ENCODE assay signal across 25 cellular contexts in the genomic region with DNA sequence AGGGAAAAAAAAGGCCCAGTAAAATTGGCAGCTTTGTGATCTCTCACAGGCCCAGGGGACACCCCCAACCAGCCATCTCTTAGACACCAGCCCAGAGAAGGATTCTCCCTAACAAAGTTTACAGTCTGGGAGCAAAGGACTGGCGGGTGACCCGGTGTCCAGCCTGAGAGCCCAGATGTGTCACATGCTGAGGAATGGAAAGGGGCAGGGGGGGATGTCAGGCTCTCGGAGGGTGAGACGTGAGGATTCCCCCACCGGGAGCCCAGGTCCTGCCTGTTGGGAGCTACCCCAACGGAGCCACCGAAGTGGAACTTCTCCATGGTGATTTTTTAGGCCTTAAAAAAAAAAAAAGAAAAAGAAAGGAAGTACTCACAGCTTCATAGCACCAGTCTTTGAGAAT. TPM values are rescaled to one million over a fixed set of nuclear protein-coding genes. Genes with fewer than 3 reads are reported as not detected.
A peak's percentile ranks its signal among the peaks of the same experiment; 100 is the strongest.
DNase-seq lines count a peak whose midpoint lies in the region; ATAC-seq, FAIRE-seq and TF ChIP-seq lines count a peak whose summit lies in the region.
"Had no signal": no experiment of that assay in that cellular context is flagged by ENCODE, and none has a peak within 500 bp of the region (broad histone marks: within the 10 kb centered on the region; RNA-seq: fewer than 3 reads in every experiment).

No MANE protein-coding gene starts in this region.

- no peak overlapping the region for H3K4me3 ChIP-seq in osteoblast (ENCODE audit: insufficient read depth, low read length)
- no peak overlapping the region for H3K4me3 ChIP-seq in uterus
- H3K4me3 ChIP-seq: body of pancreas, gastrocnemius medialis, MG63, SJSA1 had no signal

- no peaks in the 10 kb centered on the region for H3K79me2 ChIP-seq in osteoblast (ENCODE audit: insufficient read depth, low read length)

- H3K9me3 ChIP-seq in osteoblast (ENCODE audit: low read depth, low read length) (no peaks in the 10 kb centered on the region), uterus (no peaks in the 10 kb centered on the region)
- H3K9me3 ChIP-seq: body of pancreas, gastrocnemius medialis, MG63, SJSA1 had no signal

- H3K36me3 Mint-ChIP-seq in activated naive CD4-positive, alpha-beta T cell treated with anti-CD3 and anti-CD28 coated beads, Interleukin-2, amount 50 U/mL, for 72 hours = no peaks in the 10 kb centered on the region

- no peak for FAIRE-seq in D721Med (lab: Jason Lieb, UNC)
- FAIRE-seq: A204.1, GM12892 had no signal

- no peak for ATAC-seq in activated naive CD4-positive, alpha-beta T cell treated with anti-CD3 and anti-CD28 coated beads, Interleukin-2, amount 50 U/mL, for 72 hours
- ATAC-seq: activated CD8-positive, alpha-beta T cell treated with anti-CD3 and anti-CD28 coated beads for 36 hours; activated T-cell treated with anti-CD3 and anti-CD28 coated beads, Interleukin-2, amount 50 U/mL, for 4 hours; body of pancreas; gastrocnemius medialis; stimulated activated naive B cell treated with anti-CD40 and anti-IgM and Interleukin-4, amounts not matched to agents 10 μg/mL and 1 μg/mL and 100 μg/mL, for 72 hours; WTC11 had no signal

- no peak overlapping the region for H3K4me2 ChIP-seq in osteoblast (ENCODE audit: insufficient read depth, low read length)

- no peak for DNase-seq in activated naive CD4-positive, alpha-beta T cell treated with anti-CD3 and anti-CD28 coated beads, Interleukin-2, amount 50 U/mL, for 72 hours (ENCODE audit: low spot score in 2 of 2)
- DNase-seq in activated naive CD4-positive, alpha-beta T cell treated with anti-CD3 and anti-CD28 coated beads, Interleukin-2, amount 50 U/mL, for 16 hours = no peak
- peak; percentile 9 for DNase-seq in epidermal melanocyte (ENCODE audit: insufficient read length, low spot score)
- DNase-seq in osteoblast (ENCODE audit: insufficient read length, low spot score, missing footprints) = peak; percentile 58
- DNase-seq in uterus = peak in 1 of 2 donors; percentile 22
- DNase-seq in ACHN = no peak
- no peak for DNase-seq in stimulated activated CD4-positive, alpha-beta T cell treated with anti-CD3 and anti-CD28 coated beads, Interleukin-4, amount 100 ng/mL, for 1 hour
- DNase-seq in D721Med (ENCODE audit: insufficient read length, low spot score) = no peak
- DNase-seq: activated CD8-positive, alpha-beta T cell treated with anti-CD3 and anti-CD28 coated beads for 36 hours; activated naive CD8-positive, alpha-beta T cell treated with anti-CD3 and anti-CD28 coated beads for 36 hours; activated T-cell treated with anti-CD3 and anti-CD28 coated beads, Interleukin-2, amount 50 U/mL, for 4 hours; cortex of kidney; gastrocnemius medialis; MG63; midbrain; NCI-H146; NCI-H774; stimulated activated naive B cell treated with anti-CD40 and anti-IgM and Interleukin-4, amounts not matched to agents 10 μg/mL and 1 μg/mL and 100 μg/mL, for 72 hours had no signal

- in situ Hi-C loops in ACHN (cut with HindIII; ENCODE audit: low pct_ligation_motif_present, low pct_unique_long_range_greater_than_20kb, low sequenced_read_pairs) = no loop called here

- H3K27me3 ChIP-seq in osteoblast (ENCODE audit: insufficient read depth, low read length) (no peaks in the 10 kb centered on the region), uterus (no peaks in the 10 kb centered on the region)
- H3K27me3 ChIP-seq: body of pancreas, gastrocnemius medialis, MG63, SJSA1 had no signal

- peak overlapping the region; percentile 65 to 75 for H3K27ac Mint-ChIP-seq in activated naive CD4-positive, alpha-beta T cell treated with anti-CD3 and anti-CD28 coated beads, Interleukin-2, amount 50 U/mL, for 72 hours
- H3K27ac Mint-ChIP-seq: activated CD8-positive, alpha-beta T cell treated with anti-CD3 and anti-CD28 coated beads for 36 hours; activated naive CD8-positive, alpha-beta T cell treated with anti-CD3 and anti-CD28 coated beads for 36 hours; IgD-negative memory B cell; stimulated activated naive B cell treated with anti-CD40 and anti-IgM and Interleukin-4, amounts not matched to agents 10 μg/mL and 1 μg/mL and 100 μg/mL, for 72 hours; T-helper 2 cell treated with Interferon-gamma antibody and Interleukin-4, amounts not matched to agents 5 μg/mL and 100 μg/mL, for 36 hours; WTC11 had no signal

- intact Hi-C loops in uterus (cut with DNase I; ENCODE audit: low total_unique reads) = no loop called here

- no peak for TF ChIP-seq POLR2A in uterus (IDR thresholded peaks at IDR 0.05)

- H4K20me1 ChIP-seq in osteoblast (ENCODE audit: insufficient read depth, low read length) = no peaks in the 10 kb centered on the region

- H3K9me3 Mint-ChIP-seq in activated naive CD4-positive, alpha-beta T cell treated with anti-CD3 and anti-CD28 coated beads, Interleukin-2, amount 50 U/mL, for 72 hours = no peaks in the 10 kb centered on the region
- H3K9me3 Mint-ChIP-seq: activated CD8-positive, alpha-beta T cell treated with anti-CD3 and anti-CD28 coated beads for 36 hours; activated naive CD8-positive, alpha-beta T cell treated with anti-CD3 and anti-CD28 coated beads for 36 hours; activated T-cell treated with anti-CD3 and anti-CD28 coated beads, Interleukin-2, amount 50 U/mL, for 4 hours; IgD-negative memory B cell; stimulated activated naive B cell treated with anti-CD40 and anti-IgM and Interleukin-4, amounts not matched to agents 10 μg/mL and 1 μg/mL and 100 μg/mL, for 72 hours; T-helper 2 cell treated with Interferon-gamma antibody and Interleukin-4, amounts not matched to agents 5 μg/mL and 100 μg/mL, for 36 hours; WTC11 had no signal

- H3K27ac ChIP-seq in osteoblast (ENCODE audit: low read depth, low read length) (no peak overlapping the region), uterus (peak overlapping the region; percentile 97 to 99)
- H3K27ac ChIP-seq: body of pancreas, SJSA1 had no signal

- no peak overlapping the region for H2AFZ ChIP-seq in osteoblast (ENCODE audit: low read length)

- TF ChIP-seq CTCF in osteoblast (IDR thresholded peaks at IDR 0.05; ENCODE audit: extremely low read depth, low read depth, low read length) (no peak), uterus (IDR thresholded peaks at IDR 0.05) (no peak), D721Med (IDR thresholded peaks at IDR 0.05; ENCODE audit: insufficient read depth, missing control alignments) (no peak)

- H3K4me1 ChIP-seq in osteoblast (ENCODE audit: insufficient read depth, low read length) (peaks cover 25% of the 10 kb centered on the region), uterus (peaks cover 8 to 46% of the 10 kb centered on the region in 2 donors)

- H3K36me3 ChIP-seq in osteoblast (ENCODE audit: insufficient read depth, low read length) (peaks cover 43% of the 10 kb centered on the region), uterus (no peaks in the 10 kb centered on the region)

RNA-seq across cellular contexts. Expression of gene CTXN1, which starts 4.8 kb away (rescaled TPM):
- total RNA-seq in activated naive CD4-positive, alpha-beta T cell treated with anti-CD3 and anti-CD28 coated beads, Interleukin-2, amount 50 U/mL, for 72 hours = under 1 TPM in 1 of 2 donors, not detected in 1; 0.78 TPM
- total RNA-seq in osteoblast (1.5 and 2.5 TPM in 2 replicates), uterus (10 to 100 TPM in 2 of 4 donors, 1 to 10 TPM in 1, not detected in 1; 7.2 to 47.1 (median 14.9) TPM)
- total RNA-seq: gastrocnemius medialis, SJSA1 had no signal

RNA-seq across cellular contexts. Expression of gene SNAPC2, which starts 10.6 kb away (rescaled TPM):
- total RNA-seq in activated naive CD4-positive, alpha-beta T cell treated with anti-CD3 and anti-CD28 coated beads, Interleukin-2, amount 50 U/mL, for 72 hours = 10 to 100 TPM; 16.0 to 22.0 TPM
- total RNA-seq in osteoblast = 16.8 and 18.5 TPM in 2 replicates
- total RNA-seq in uterus = 10 to 100 TPM; 11.8 to 66.8 (median 19.0) TPM

RNA-seq across cellular contexts. Expression of gene TIMM44, which starts 12.7 kb away (rescaled TPM):
- 10 to 100 TPM; 66.0 to 99.3 TPM for total RNA-seq in activated naive CD4-positive, alpha-beta T cell treated with anti-CD3 and anti-CD28 coated beads, Interleukin-2, amount 50 U/mL, for 72 hours
- total RNA-seq in osteoblast (52.5 and 55.4 TPM in 2 replicates), uterus (100 to 1,000 TPM in 1 of 4 donors, 10 to 100 TPM in 3; 41.1 to 117 (median 62.9) TPM)

RNA-seq across cellular contexts. Expression of gene TGFBR3L, which starts 16.1 kb away (rescaled TPM):
- total RNA-seq in activated naive CD4-positive, alpha-beta T cell treated with anti-CD3 and anti-CD28 coated beads, Interleukin-2, amount 50 U/mL, for 72 hours = 1 to 10 TPM; 3.3 to 5.8 TPM
- total RNA-seq in osteoblast (under 0.01 TPM in 1 of 2 replicates, not detected in the other), uterus (1 to 10 TPM in 1 of 4 donors, not detected in 3; 5.2 TPM)
- total RNA-seq: SJSA1 had no signal

RNA-seq across cellular contexts. Expression of gene MAP2K7, which starts 27.1 kb away (rescaled TPM):
- 10 to 100 TPM; 38.4 to 55.3 TPM for total RNA-seq in activated naive CD4-positive, alpha-beta T cell treated with anti-CD3 and anti-CD28 coated beads, Interleukin-2, amount 50 U/mL, for 72 hours
- total RNA-seq in osteoblast (12.4 and 14.8 TPM in 2 replicates), uterus (10 to 100 TPM in 2 of 4 donors, 1 to 10 TPM in 1, under 1 TPM in 1; 0.59 to 40.2 (median 9.4) TPM)

Comparison
In these comparisons a context has a peak if more than half of its experiments do, and no peak if none do; other contexts are left out.
1. DNase-seq: peak in epidermal melanocyte (single experiment) and osteoblast (single experiment); none in activated naive CD4-positive, alpha-beta T cell treated with anti-CD3 and anti-CD28 coated beads, Interleukin-2, amount 50 U/mL, for 72 hours (0 of 2), activated naive CD4-positive, alpha-beta T cell treated with anti-CD3 and anti-CD28 coated beads, Interleukin-2, amount 50 U/mL, for 16 hours (single experiment), ACHN (single experiment), stimulated activated CD4-positive, alpha-beta T cell treated with anti-CD3 and anti-CD28 coated beads, Interleukin-4, amount 100 ng/mL, for 1 hour (single experiment) and D721Med (single experiment).